ENCODE assay signal across 11 cellular contexts in the genomic region with DNA sequence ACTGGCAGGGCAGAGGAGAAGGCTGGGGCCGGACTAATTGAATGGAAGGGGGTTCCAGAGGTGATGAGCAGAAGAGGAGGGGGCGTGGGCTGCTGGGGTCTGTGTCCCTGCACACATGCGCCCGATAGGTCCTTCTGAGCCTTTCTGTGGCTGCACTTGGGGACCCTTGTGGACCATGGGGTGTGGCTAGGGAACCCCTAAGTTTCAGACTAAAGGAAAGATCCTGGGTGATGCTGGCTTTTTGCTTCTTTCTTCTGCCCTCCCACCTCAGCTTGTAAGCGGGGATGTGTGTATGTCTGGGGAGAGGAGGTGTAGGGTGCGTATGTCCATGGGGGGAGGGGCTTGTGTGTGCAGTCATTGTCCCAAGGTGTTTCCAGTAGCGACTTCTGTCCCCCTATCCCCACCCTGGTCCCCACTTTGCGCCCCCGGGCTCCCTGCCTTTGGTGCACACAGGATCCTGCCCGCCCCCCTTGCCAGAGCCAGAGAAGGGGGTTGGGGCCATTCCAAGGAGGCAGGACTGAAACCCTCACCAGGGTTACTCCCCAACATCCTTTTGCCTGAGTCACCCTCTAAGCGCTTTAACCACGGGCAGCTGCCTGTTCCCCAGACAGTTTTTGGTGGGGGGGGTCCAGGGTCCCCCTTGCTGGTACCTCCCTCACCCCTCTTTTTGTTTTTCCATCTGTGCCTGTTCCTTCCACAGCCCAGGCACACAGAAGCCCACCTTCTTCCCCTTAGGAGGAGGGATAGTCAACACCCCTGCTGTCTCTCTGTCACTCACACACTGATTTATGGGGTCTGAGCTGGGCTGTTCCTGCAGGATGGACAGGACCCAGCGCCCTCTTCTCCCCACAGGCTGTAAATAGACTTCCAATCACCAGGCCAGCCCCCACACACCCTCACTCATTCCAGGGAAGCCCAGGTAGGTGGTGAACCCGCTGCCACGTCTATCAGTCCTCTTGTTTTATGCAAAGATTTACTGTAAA.
DNase-seq lines count a peak whose midpoint lies in the region; ATAC-seq and TF ChIP-seq lines count a peak whose summit lies in the region.
"Had no signal": no experiment of that assay in that cellular context is flagged by ENCODE, and none has a peak within 500 bp of the region (broad histone marks: within the 10 kb centered on the region; RNA-seq: fewer than 3 reads in every experiment).

No MANE protein-coding gene starts in this region.

- TF ChIP-seq CTCF in PC-3 (conservative IDR thresholded peaks at IDR 0.05; ENCODE audit: low read depth, low read length) (no peak), fibroblast of pulmonary artery (IDR thresholded peaks at IDR 0.05; ENCODE audit: low read length, missing control alignments) (no peak), omental fat pad (IDR thresholded peaks at IDR 0.05) (no peak), body of pancreas (IDR thresholded peaks at IDR 0.05) (no peak)

- H3K4me1 ChIP-seq in ES-I3 (ENCODE audit: insufficient read depth, low read length) = peaks cover 25% of the 10 kb centered on the region
- peaks cover 4% of the 10 kb centered on the region; the same call in 1 of the 2 replicates for H3K4me1 ChIP-seq in PC-3 (ENCODE audit: insufficient read depth, low read length)
- peaks cover 16% of the 10 kb centered on the region for H3K4me1 ChIP-seq in body of pancreas
- H3K4me1 ChIP-seq: lower lobe of right lung had no signal

- DNase-seq in PC-3 = no peak
- peak; percentile 48 for DNase-seq in fibroblast of pulmonary artery (ENCODE audit: low read depth)
- DNase-seq in omental fat pad (ENCODE audit: low spot score) = no peak
- DNase-seq in body of pancreas = no peak
- no peak for DNase-seq in DMS53 (lab: John Stamatoyannopoulos, UW)
- DNase-seq in cerebellar cortex (ENCODE audit: low spot score) = no peak
- DNase-seq: lower lobe of right lung, NCI-H1694, T1000 had no signal

- H3K9ac ChIP-seq in ES-I3 (ENCODE audit: low read depth, low read length) = peak overlapping the region; percentile 23
- H3K9ac ChIP-seq in PC-3 (ENCODE audit: low read length) = no peak overlapping the region

- H2AFZ ChIP-seq in PC-3 (ENCODE audit: low read length) = no peak overlapping the region

- H3K79me2 ChIP-seq in PC-3 (ENCODE audit: low read length) = no peaks in the 10 kb centered on the region

- intact Hi-C loops in PC-3 (cut with micrococcal nuclease) (no loop called here), body of pancreas (cut with DNase I) (no loop called here)

- H3F3A ChIP-seq in PC-3 (ENCODE audit: low read length, unreplicated experiment) = no peaks in the 10 kb centered on the region

- no peak; the same call in 1 of the 2 replicates for ATAC-seq in PC-3
- ATAC-seq in omental fat pad (ENCODE audit: low FRiP score) = peak; percentile 71
- no peak for ATAC-seq in HG03108 (IDR thresholded peaks at IDR 0.05; ENCODE audit: unreplicated experiment)
- ATAC-seq in body of pancreas = no peak

- WGBS in body of pancreas, 2 donors = 44 to 49% methylated on average over 14 to 15 of the region's 15 CpGs

- no peak overlapping the region for H3K4me2 ChIP-seq in PC-3 (ENCODE audit: low read length)

- H3K27me3 ChIP-seq in PC-3 (ENCODE audit: low read length) (no peaks in the 10 kb centered on the region), body of pancreas (peaks cover 0 to 16% of the 10 kb centered on the region in 2 donors)

- CTCF ChIA-PET in PC-3 (lab: Charles Lee) = no interaction called here

- TF ChIP-seq POLR2A in body of pancreas (IDR thresholded peaks at IDR 0.05) = no peak

- H3K27ac ChIP-seq in PC-3 (ENCODE audit: low read length) = no peak overlapping the region
- H3K27ac ChIP-seq in body of pancreas = no peak overlapping the region
- H3K27ac ChIP-seq: lower lobe of right lung had no signal

- H3K4me3 ChIP-seq in PC-3 (ENCODE audit: low read length) (no peak overlapping the region), fibroblast of pulmonary artery (replicated peaks; ENCODE audit: low read depth, low read length) (no peak overlapping the region), body of pancreas (no peak overlapping the region)
- H3K4me3 ChIP-seq: lower lobe of right lung had no signal

- H3K36me3 ChIP-seq in ES-I3 (ENCODE audit: insufficient read depth, low read length) = no peaks in the 10 kb centered on the region; the same call in 1 of the 2 replicates
- H3K36me3 ChIP-seq in PC-3 (ENCODE audit: low read depth, low read length) = no peaks in the 10 kb centered on the region
- H3K36me3 ChIP-seq in body of pancreas (replicated peaks in 1 of 2; ENCODE audit: insufficient read depth in 1 of 2, low read depth in 2 of 2) = no peaks in the 10 kb centered on the region

- POLR2A ChIA-PET in PC-3 (lab: Charles Lee; ENCODE audit: unreplicated experiment) = no interaction called here

- H3K9me3 ChIP-seq in ES-I3 (ENCODE audit: control insufficient read depth, insufficient read depth, low read length) (no peaks in the 10 kb centered on the region), PC-3 (ENCODE audit: low read length) (no peaks in the 10 kb centered on the region), body of pancreas (no peaks in the 10 kb centered on the region)
- H3K9me3 ChIP-seq: lower lobe of right lung had no signal

- no peaks in the 10 kb centered on the region for H3K9me2 ChIP-seq in PC-3 (replicated peaks; ENCODE audit: low read length)

- no peaks in the 10 kb centered on the region for H4K20me1 ChIP-seq in PC-3 (ENCODE audit: low read length)

- BruUV-seq in PC-3 (replicated peaks; lab: Mats Ljungman, UMichigan) = TSS peak; percentile 37
